1 cellular context compared by ENCODE assay signal in the genomic region with DNA sequence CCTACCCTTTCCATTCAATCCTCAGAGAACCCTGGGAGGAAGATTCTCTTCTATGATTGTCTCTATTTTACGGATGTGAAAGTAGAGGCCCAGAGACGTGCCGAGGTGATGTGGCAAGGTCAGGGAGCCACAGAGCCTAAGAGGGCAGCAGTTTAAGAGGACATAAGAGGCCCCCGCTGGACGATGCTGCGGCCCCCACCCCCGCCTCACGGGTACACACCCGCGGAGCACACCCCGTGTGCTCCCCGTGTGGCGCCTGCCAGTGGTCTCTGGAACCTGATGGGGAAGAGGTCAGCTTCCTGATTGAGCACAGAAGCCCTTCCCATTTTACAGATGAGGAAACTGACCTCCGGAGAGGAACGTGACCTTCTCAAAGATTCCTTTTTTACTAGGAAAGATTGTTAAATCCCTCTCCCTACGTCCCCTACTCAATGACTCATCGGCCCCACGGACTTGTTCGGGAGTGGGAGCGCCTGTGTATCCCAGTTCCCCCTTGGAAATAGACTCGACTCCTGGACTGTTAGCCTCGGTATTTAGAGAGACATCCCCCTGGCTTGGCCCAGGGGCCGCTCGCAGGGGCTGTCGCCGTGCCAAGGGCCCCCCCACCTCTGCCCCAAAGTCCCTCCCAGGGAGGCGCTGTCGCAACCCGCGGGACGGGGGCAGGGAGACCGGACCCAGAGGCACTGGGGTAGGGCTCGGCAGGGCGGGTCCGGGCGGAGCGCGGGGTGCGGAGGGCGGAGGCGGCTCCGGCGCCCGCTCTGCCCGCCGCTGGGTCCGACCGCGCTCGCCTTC.
TF ChIP-seq lines count a peak whose summit lies in the region.

A gene with protein sequence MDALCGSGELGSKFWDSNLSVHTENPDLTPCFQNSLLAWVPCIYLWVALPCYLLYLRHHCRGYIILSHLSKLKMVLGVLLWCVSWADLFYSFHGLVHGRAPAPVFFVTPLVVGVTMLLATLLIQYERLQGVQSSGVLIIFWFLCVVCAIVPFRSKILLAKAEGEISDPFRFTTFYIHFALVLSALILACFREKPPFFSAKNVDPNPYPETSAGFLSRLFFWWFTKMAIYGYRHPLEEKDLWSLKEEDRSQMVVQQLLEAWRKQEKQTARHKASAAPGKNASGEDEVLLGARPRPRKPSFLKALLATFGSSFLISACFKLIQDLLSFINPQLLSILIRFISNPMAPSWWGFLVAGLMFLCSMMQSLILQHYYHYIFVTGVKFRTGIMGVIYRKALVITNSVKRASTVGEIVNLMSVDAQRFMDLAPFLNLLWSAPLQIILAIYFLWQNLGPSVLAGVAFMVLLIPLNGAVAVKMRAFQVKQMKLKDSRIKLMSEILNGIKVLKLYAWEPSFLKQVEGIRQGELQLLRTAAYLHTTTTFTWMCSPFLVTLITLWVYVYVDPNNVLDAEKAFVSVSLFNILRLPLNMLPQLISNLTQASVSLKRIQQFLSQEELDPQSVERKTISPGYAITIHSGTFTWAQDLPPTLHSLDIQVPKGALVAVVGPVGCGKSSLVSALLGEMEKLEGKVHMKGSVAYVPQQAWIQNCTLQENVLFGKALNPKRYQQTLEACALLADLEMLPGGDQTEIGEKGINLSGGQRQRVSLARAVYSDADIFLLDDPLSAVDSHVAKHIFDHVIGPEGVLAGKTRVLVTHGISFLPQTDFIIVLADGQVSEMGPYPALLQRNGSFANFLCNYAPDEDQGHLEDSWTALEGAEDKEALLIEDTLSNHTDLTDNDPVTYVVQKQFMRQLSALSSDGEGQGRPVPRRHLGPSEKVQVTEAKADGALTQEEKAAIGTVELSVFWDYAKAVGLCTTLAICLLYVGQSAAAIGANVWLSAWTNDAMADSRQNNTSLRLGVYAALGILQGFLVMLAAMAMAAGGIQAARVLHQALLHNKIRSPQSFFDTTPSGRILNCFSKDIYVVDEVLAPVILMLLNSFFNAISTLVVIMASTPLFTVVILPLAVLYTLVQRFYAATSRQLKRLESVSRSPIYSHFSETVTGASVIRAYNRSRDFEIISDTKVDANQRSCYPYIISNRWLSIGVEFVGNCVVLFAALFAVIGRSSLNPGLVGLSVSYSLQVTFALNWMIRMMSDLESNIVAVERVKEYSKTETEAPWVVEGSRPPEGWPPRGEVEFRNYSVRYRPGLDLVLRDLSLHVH (N-terminal part only) (plus strand): TSS at position 759 of the 792 bp plus-strand sequence. CDS start 56 bp downstream, outside the sequence.

TF ChIP-seq in SK-N-SH treated with all-trans-retinoic acid at 6 μM for 48 hours, 23 proteins besides CTCF, POLR2A, EP300 and RAD21:
- TF ChIP-seq, protein P1, sequence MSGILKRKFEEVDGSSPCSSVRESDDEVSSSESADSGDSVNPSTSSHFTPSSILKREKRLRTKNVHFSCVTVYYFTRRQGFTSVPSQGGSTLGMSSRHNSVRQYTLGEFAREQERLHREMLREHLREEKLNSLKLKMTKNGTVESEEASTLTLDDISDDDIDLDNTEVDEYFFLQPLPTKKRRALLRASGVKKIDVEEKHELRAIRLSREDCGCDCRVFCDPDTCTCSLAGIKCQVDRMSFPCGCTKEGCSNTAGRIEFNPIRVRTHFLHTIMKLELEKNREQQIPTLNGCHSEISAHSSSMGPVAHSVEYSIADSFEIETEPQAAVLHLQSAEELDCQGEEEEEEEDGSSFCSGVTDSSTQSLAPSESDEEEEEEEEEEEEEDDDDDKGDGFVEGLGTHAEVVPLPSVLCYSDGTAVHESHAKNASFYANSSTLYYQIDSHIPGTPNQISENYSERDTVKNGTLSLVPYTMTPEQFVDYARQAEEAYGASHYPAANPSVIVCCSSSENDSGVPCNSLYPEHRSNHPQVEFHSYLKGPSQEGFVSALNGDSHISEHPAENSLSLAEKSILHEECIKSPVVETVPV (CRISPR knock-in tag; IDR thresholded peaks at IDR 0.05): no peak
- TF ChIP-seq OSR1 (CRISPR knock-in tag; IDR thresholded peaks at IDR 0.05) (no peak), CSDC2 (CRISPR knock-in tag; IDR thresholded peaks at IDR 0.05) (no peak), ZFP3 (CRISPR knock-in tag; IDR thresholded peaks at IDR 0.05) (no peak), ZNF70 (CRISPR knock-in tag; IDR thresholded peaks at IDR 0.05) (no peak)
- TF ChIP-seq, protein P2, sequence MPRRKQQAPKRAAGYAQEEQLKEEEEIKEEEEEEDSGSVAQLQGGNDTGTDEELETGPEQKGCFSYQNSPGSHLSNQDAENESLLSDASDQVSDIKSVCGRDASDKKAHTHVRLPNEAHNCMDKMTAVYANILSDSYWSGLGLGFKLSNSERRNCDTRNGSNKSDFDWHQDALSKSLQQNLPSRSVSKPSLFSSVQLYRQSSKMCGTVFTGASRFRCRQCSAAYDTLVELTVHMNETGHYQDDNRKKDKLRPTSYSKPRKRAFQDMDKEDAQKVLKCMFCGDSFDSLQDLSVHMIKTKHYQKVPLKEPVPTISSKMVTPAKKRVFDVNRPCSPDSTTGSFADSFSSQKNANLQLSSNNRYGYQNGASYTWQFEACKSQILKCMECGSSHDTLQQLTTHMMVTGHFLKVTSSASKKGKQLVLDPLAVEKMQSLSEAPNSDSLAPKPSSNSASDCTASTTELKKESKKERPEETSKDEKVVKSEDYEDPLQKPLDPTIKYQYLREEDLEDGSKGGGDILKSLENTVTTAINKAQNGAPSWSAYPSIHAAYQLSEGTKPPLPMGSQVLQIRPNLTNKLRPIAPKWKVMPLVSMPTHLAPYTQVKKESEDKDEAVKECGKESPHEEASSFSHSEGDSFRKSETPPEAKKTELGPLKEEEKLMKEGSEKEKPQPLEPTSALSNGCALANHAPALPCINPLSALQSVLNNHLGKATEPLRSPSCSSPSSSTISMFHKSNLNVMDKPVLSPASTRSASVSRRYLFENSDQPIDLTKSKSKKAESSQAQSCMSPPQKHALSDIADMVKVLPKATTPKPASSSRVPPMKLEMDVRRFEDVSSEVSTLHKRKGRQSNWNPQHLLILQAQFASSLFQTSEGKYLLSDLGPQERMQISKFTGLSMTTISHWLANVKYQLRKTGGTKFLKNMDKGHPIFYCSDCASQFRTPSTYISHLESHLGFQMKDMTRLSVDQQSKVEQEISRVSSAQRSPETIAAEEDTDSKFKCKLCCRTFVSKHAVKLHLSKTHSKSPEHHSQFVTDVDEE (CRISPR knock-in tag; IDR thresholded peaks at IDR 0.05): no peak
- TF ChIP-seq, protein P3, sequence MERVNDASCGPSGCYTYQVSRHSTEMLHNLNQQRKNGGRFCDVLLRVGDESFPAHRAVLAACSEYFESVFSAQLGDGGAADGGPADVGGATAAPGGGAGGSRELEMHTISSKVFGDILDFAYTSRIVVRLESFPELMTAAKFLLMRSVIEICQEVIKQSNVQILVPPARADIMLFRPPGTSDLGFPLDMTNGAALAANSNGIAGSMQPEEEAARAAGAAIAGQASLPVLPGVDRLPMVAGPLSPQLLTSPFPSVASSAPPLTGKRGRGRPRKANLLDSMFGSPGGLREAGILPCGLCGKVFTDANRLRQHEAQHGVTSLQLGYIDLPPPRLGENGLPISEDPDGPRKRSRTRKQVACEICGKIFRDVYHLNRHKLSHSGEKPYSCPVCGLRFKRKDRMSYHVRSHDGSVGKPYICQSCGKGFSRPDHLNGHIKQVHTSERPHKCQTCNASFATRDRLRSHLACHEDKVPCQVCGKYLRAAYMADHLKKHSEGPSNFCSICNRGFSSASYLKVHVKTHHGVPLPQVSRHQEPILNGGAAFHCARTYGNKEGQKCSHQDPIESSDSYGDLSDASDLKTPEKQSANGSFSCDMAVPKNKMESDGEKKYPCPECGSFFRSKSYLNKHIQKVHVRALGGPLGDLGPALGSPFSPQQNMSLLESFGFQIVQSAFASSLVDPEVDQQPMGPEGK (CRISPR knock-in tag; IDR thresholded peaks at IDR 0.05; ENCODE audit: borderline replicate concordance): peak; percentile 61; the same call in 1 of the 2 replicates
